23 cellular contexts compared by ENCODE assay signal in genomic region chr6:89797317-89797716, GRCh38. TPM values are rescaled to one million over a fixed set of nuclear protein-coding genes. Genes with fewer than 3 reads are reported as not detected.
DNase-seq lines count a peak whose midpoint lies in the region; ATAC-seq and TF ChIP-seq lines count a peak whose summit lies in the region.
"Had no signal": no experiment of that assay in that cellular context is flagged by ENCODE, and none has a peak within 500 bp of the region (broad histone marks: within the 10 kb centered on the region; RNA-seq: fewer than 3 reads in every experiment).

No MANE protein-coding gene starts in this region.

- no peak overlapping the region for H3K4me2 ChIP-seq in GM23338

- H3K79me2 ChIP-seq in GM23338 (replicated peaks; ENCODE audit: insufficient read depth): peaks cover 96% of the 10 kb centered on the region

- H3K27ac Mint-ChIP-seq in GM23338: peak overlapping the region; percentile 38; the same call in 1 of the 2 replicates
- no peak overlapping the region for H3K27ac Mint-ChIP-seq in stimulated activated effector memory CD8-positive, alpha-beta T cell treated with anti-CD3 and anti-CD28 coated beads, Interleukin-12 subunit alpha, Interleukin-12 subunit beta, amount 100 ng/mL, for 72 hours
- H3K27ac Mint-ChIP-seq: activated B cell treated with CpG ODN at 0.5 μM for 24 hours; activated CD8-positive, alpha-beta memory T cell treated with anti-CD3 and anti-CD28 coated beads, Interleukin-2, amount 10 ng/mL, durations not matched to agents 7 days and 5 days; stimulated activated memory B cell treated with anti-CD40 and anti-IgM and Interleukin-4, amounts not matched to agents 10 μg/mL and 1 μg/mL and 100 μg/mL, for 72 hours; type B pancreatic cell had no signal

- H3K9me3 ChIP-seq in MG63: no peaks in the 10 kb centered on the region
- H3K9me3 ChIP-seq: Peyer's patch had no signal

- peaks cover 42% of the 10 kb centered on the region for H3K4me1 Mint-ChIP-seq in GM23338
- peaks cover 26% of the 10 kb centered on the region for H3K4me1 Mint-ChIP-seq in stimulated activated effector memory CD8-positive, alpha-beta T cell treated with anti-CD3 and anti-CD28 coated beads, Interleukin-12 subunit alpha, Interleukin-12 subunit beta, amount 100 ng/mL, for 72 hours
- H3K4me1 Mint-ChIP-seq: brain had no signal

- H3K4me3 Mint-ChIP-seq in GM23338: no peak overlapping the region
- no peak overlapping the region for H3K4me3 Mint-ChIP-seq in stimulated activated effector memory CD8-positive, alpha-beta T cell treated with anti-CD3 and anti-CD28 coated beads, Interleukin-12 subunit alpha, Interleukin-12 subunit beta, amount 100 ng/mL, for 72 hours
- H3K4me3 Mint-ChIP-seq: activated B cell treated with CpG ODN at 0.5 μM for 24 hours; activated CD8-positive, alpha-beta memory T cell treated with anti-CD3 and anti-CD28 coated beads, Interleukin-2, amount 10 ng/mL, durations not matched to agents 7 days and 5 days; brain; CD14-positive monocyte; stimulated activated memory B cell treated with anti-CD40 and anti-IgM and Interleukin-4, amounts not matched to agents 10 μg/mL and 1 μg/mL and 100 μg/mL, for 72 hours; type B pancreatic cell had no signal

- TF ChIP-seq CTCF in GM23338 (conservative IDR thresholded peaks at IDR 0.05; ENCODE audit: low read depth in 2 of 2) (no peak), cardiac fibroblast (IDR thresholded peaks at IDR 0.05; ENCODE audit: low read depth, low read length) (no peak)

- peaks cover 37% of the 10 kb centered on the region for H3K36me3 ChIP-seq in GM23338 (ENCODE audit: insufficient read depth)
- peaks cover 29% of the 10 kb centered on the region for H3K36me3 ChIP-seq in MG63

- no peak for ATAC-seq in GM23338
- ATAC-seq in stimulated activated effector memory CD8-positive, alpha-beta T cell treated with anti-CD3 and anti-CD28 coated beads, Interleukin-12 subunit alpha, Interleukin-12 subunit beta, amount 100 ng/mL, for 72 hours: no peak
- ATAC-seq: activated CD8-positive, alpha-beta memory T cell treated with anti-CD3 and anti-CD28 coated beads, Interleukin-2, amount 10 ng/mL, durations not matched to agents 7 days and 5 days; esophagus mucosa; left lobe of liver; stimulated activated memory B cell treated with anti-CD40 and anti-IgM and Interleukin-4, amounts not matched to agents 10 μg/mL and 1 μg/mL and 100 μg/mL, for 72 hours had no signal

- H3K27me3 Mint-ChIP-seq in GM23338 (ENCODE audit: insufficient read depth, low read depth, poor library complexity): peaks cover 11% of the 10 kb centered on the region
- H3K27me3 Mint-ChIP-seq: activated B cell treated with CpG ODN at 0.5 μM for 24 hours; activated CD8-positive, alpha-beta memory T cell treated with anti-CD3 and anti-CD28 coated beads, Interleukin-2, amount 10 ng/mL, durations not matched to agents 7 days and 5 days; brain; stimulated activated memory B cell treated with anti-CD40 and anti-IgM and Interleukin-4, amounts not matched to agents 10 μg/mL and 1 μg/mL and 100 μg/mL, for 72 hours; type B pancreatic cell had no signal

- H3K4me1 ChIP-seq in GM23338 (ENCODE audit: insufficient read depth): peaks cover 22% of the 10 kb centered on the region

- H3K4me3 ChIP-seq in GM23338 (no peak overlapping the region), MG63 (no peak overlapping the region), cardiac fibroblast (replicated peaks in 1 of 2; ENCODE audit: low read depth in 2 of 2, low read length in 2 of 2) (no peak overlapping the region)
- H3K4me3 ChIP-seq: dorsolateral prefrontal cortex, Peyer's patch, skin epidermis had no signal

- no peaks in the 10 kb centered on the region for H3K9me2 ChIP-seq in GM23338 (ENCODE audit: insufficient read depth)

- H2AFZ ChIP-seq in GM23338: no peak overlapping the region

- H3F3A ChIP-seq in GM23338 (replicated peaks; ENCODE audit: low read depth): peaks cover 6% of the 10 kb centered on the region; the same call in 1 of the 2 replicates

- peak overlapping the region; percentile 46 for H3K27ac ChIP-seq in GM23338 (ENCODE audit: low read depth)
- H3K27ac ChIP-seq: dorsolateral prefrontal cortex, Peyer's patch, skin epidermis had no signal

- intact Hi-C loops in posterior vena cava (cut with DNase I): no loop called here
- intact Hi-C loops in head of caudate nucleus (cut with DNase I): no loop called here

- H3K36me3 Mint-ChIP-seq in GM23338 (ENCODE audit: low read depth): peaks cover 88% of the 10 kb centered on the region
- peaks cover 95% of the 10 kb centered on the region for H3K36me3 Mint-ChIP-seq in stimulated activated effector memory CD8-positive, alpha-beta T cell treated with anti-CD3 and anti-CD28 coated beads, Interleukin-12 subunit alpha, Interleukin-12 subunit beta, amount 100 ng/mL, for 72 hours

- no peaks in the 10 kb centered on the region for H3K9me3 Mint-ChIP-seq in GM23338
- no peaks in the 10 kb centered on the region for H3K9me3 Mint-ChIP-seq in stimulated activated effector memory CD8-positive, alpha-beta T cell treated with anti-CD3 and anti-CD28 coated beads, Interleukin-12 subunit alpha, Interleukin-12 subunit beta, amount 100 ng/mL, for 72 hours
- H3K9me3 Mint-ChIP-seq: activated B cell treated with CpG ODN at 0.5 μM for 24 hours; brain; CD14-positive monocyte; stimulated activated memory B cell treated with anti-CD40 and anti-IgM and Interleukin-4, amounts not matched to agents 10 μg/mL and 1 μg/mL and 100 μg/mL, for 72 hours; type B pancreatic cell had no signal

- peaks cover 33% of the 10 kb centered on the region; the same call in 1 of the 2 replicates for H4K20me1 ChIP-seq in GM23338 (replicated peaks; ENCODE audit: insufficient read depth)

- H3K27me3 ChIP-seq in GM23338 (ENCODE audit: insufficient read depth) (no peaks in the 10 kb centered on the region), MG63 (no peaks in the 10 kb centered on the region)
- H3K27me3 ChIP-seq: dorsolateral prefrontal cortex, Peyer's patch had no signal

- DNase-seq in GM23338 (ENCODE audit: low spot score) (no peak), MG63 (peak; percentile 56), cardiac fibroblast (ENCODE audit: low read depth in 2 of 2) (peak; percentile 70 to 86), posterior vena cava (ENCODE audit: low spot score) (peak; percentile 76), head of caudate nucleus (no peak), SHP77 treated with DMSO at 0.1 percent for 48 hours (lab: John Stamatoyannopoulos, UW) (no peak)
- DNase-seq in stimulated activated effector memory CD8-positive, alpha-beta T cell treated with anti-CD3 and anti-CD28 coated beads, Interleukin-12 subunit alpha, Interleukin-12 subunit beta, amount 100 ng/mL, for 72 hours (ENCODE audit: low spot score in 2 of 2): no peak
- DNase-seq: activated B cell treated with CpG ODN at 0.5 μM for 24 hours; activated CD8-positive, alpha-beta memory T cell treated with anti-CD3 and anti-CD28 coated beads, Interleukin-2, amount 10 ng/mL, durations not matched to agents 7 days and 5 days; activated gamma-delta T cell treated with Interleukin-2 at 50 U/mL for 16 hours; DMS153; dorsolateral prefrontal cortex; NCI-H1105; NCI-H2107; NCI-H774 had no signal

RNA-seq across cellular contexts. Expression of gene MDN1, which starts 22.3 kb away (rescaled TPM):
- total RNA-seq in GM23338 (2014; rRNA removed; shearing (Covaris generic)): 199 and 217 TPM in 2 replicates
- 165 and 187 TPM in 2 replicates for polyA plus RNA-seq in GM23338 (2016; fragmentation: Nextera tagmentation; extraction: Ambion mirVana)
- 10.1 and 16.6 TPM in 2 replicates for total RNA-seq in MG63 (2014; rRNA removed; shearing (Covaris generic); ENCODE audit: low replicate concordance)
- total RNA-seq in posterior vena cava: 10 to 100 TPM; 27.3 to 30.0 TPM

RNA-seq across cellular contexts. Expression of gene CASP8AP2, which starts 32.4 kb away (rescaled TPM):
- total RNA-seq in GM23338 (2014; rRNA removed; shearing (Covaris generic)): 22.8 and 31.3 TPM in 2 replicates
- polyA plus RNA-seq in GM23338 (2016; fragmentation: Nextera tagmentation; extraction: Ambion mirVana): 51.7 and 75.5 TPM in 2 replicates
- total RNA-seq in MG63 (2014; rRNA removed; shearing (Covaris generic); ENCODE audit: low replicate concordance): 5.6 and 11.9 TPM in 2 replicates
- total RNA-seq in posterior vena cava: 10 to 100 TPM; 18.2 to 18.8 TPM

Comparison
In these comparisons a context has a peak if more than half of its experiments do, and no peak if none do; other contexts are left out.
1. DNase-seq: peak in MG63 (single experiment), cardiac fibroblast (2 of 2) and posterior vena cava (single experiment); none in GM23338 (single experiment), stimulated activated effector memory CD8-positive, alpha-beta T cell treated with anti-CD3 and anti-CD28 coated beads, Interleukin-12 subunit alpha, Interleukin-12 subunit beta, amount 100 ng/mL, for 72 hours (0 of 2), head of caudate nucleus (0 of 42) and SHP77 treated with DMSO at 0.1 percent for 48 hours (single experiment).